Comparison of ENCODE assay signal across 18 cellular contexts in genomic region chr15:78211189-78211921, GRCh38. TPM values are rescaled to one million over a fixed set of nuclear protein-coding genes. Genes with fewer than 3 reads are reported as not detected.
DNase-seq lines count a peak whose midpoint lies in the region; ATAC-seq and TF ChIP-seq lines count a peak whose summit lies in the region.
"Had no signal": no experiment of that assay in that cellular context is flagged by ENCODE, and none has a peak within 500 bp of the region (broad histone marks: within the 10 kb centered on the region; RNA-seq: fewer than 3 reads in every experiment).

No MANE protein-coding gene starts in this region.

- H2AFZ ChIP-seq in GM23338 = no peak overlapping the region

- no peak overlapping the region for H3K4me3 ChIP-seq in H7 (ENCODE audit: insufficient read depth, low read depth, low read length)
- no peak overlapping the region for H3K4me3 ChIP-seq in GM23338

- H3K27ac Mint-ChIP-seq in stimulated activated effector memory CD8-positive, alpha-beta T cell treated with anti-CD3 and anti-CD28 coated beads, Interleukin-12 subunit alpha, Interleukin-12 subunit beta, amount 100 ng/mL, for 72 hours = peak overlapping the region; percentile 23
- H3K27ac Mint-ChIP-seq in GM23338 = no peak overlapping the region
- H3K27ac Mint-ChIP-seq: immature natural killer cell; T-helper 1 cell treated with Interleukin-12 subunit alpha and Interleukin-12 subunit beta and Interleukin-4 antibody, amounts not matched to agents 30 μg/mL and 1 μg/mL, for 36 hours had no signal

- H3K27me3 ChIP-seq in H7 (ENCODE audit: control insufficient read depth, insufficient read depth, low read length) = no peaks in the 10 kb centered on the region
- H3K27me3 ChIP-seq in GM23338 (ENCODE audit: insufficient read depth) = no peaks in the 10 kb centered on the region

- H3K79me2 ChIP-seq in GM23338 (replicated peaks; ENCODE audit: insufficient read depth) = no peaks in the 10 kb centered on the region

- no peaks in the 10 kb centered on the region for H3F3A ChIP-seq in GM23338 (replicated peaks; ENCODE audit: low read depth)

- H3K27ac ChIP-seq in GM23338 (ENCODE audit: low read depth) = no peak overlapping the region

- no peaks in the 10 kb centered on the region for H3K36me3 Mint-ChIP-seq in stimulated activated effector memory CD8-positive, alpha-beta T cell treated with anti-CD3 and anti-CD28 coated beads, Interleukin-12 subunit alpha, Interleukin-12 subunit beta, amount 100 ng/mL, for 72 hours
- H3K36me3 Mint-ChIP-seq in GM23338 (ENCODE audit: low read depth) = no peaks in the 10 kb centered on the region
- H3K36me3 Mint-ChIP-seq: activated naive CD4-positive, alpha-beta T cell treated with anti-CD3 and anti-CD28 coated beads, Interleukin-2, amount 50 U/mL, for 72 hours; immature natural killer cell had no signal

- H3K4me1 Mint-ChIP-seq in stimulated activated effector memory CD8-positive, alpha-beta T cell treated with anti-CD3 and anti-CD28 coated beads, Interleukin-12 subunit alpha, Interleukin-12 subunit beta, amount 100 ng/mL, for 72 hours = no peaks in the 10 kb centered on the region
- peaks cover 11% of the 10 kb centered on the region for H3K4me1 Mint-ChIP-seq in GM23338
- H3K4me1 Mint-ChIP-seq: immature natural killer cell had no signal

- DNase-seq in H7 (peak; percentile 14), OCI-M1 (lab: John Stamatoyannopoulos, UW) (peak; percentile 4), foreskin melanocyte (peak; percentile 82), GM23338 (ENCODE audit: low spot score) (no peak)
- DNase-seq in stimulated activated effector memory CD8-positive, alpha-beta T cell treated with anti-CD3 and anti-CD28 coated beads, Interleukin-12 subunit alpha, Interleukin-12 subunit beta, amount 100 ng/mL, for 72 hours (ENCODE audit: low spot score in 2 of 2) = no peak
- no peak for DNase-seq in activated CD4-positive, alpha-beta T cell treated with anti-CD3 and anti-CD28 coated beads for 48 hours
- DNase-seq: activated CD4-positive, alpha-beta T cell treated with anti-CD3 and anti-CD28 coated beads for 1 hour; GF-D8; immature natural killer cell; Kasumi-1; NCI-H2029; stimulated activated CD4-positive, alpha-beta T cell treated with anti-CD3 and anti-CD28 coated beads, Interleukin-12 subunit alpha, Interleukin-12 subunit beta, amount 100 ng/mL, for 4 hours had no signal

- no peaks in the 10 kb centered on the region for H3K9me3 Mint-ChIP-seq in stimulated activated effector memory CD8-positive, alpha-beta T cell treated with anti-CD3 and anti-CD28 coated beads, Interleukin-12 subunit alpha, Interleukin-12 subunit beta, amount 100 ng/mL, for 72 hours
- H3K9me3 Mint-ChIP-seq in GM23338 = no peaks in the 10 kb centered on the region
- H3K9me3 Mint-ChIP-seq: activated naive CD4-positive, alpha-beta T cell treated with anti-CD3 and anti-CD28 coated beads, Interleukin-2, amount 50 U/mL, for 72 hours; immature natural killer cell; T-helper 1 cell treated with Interleukin-12 subunit alpha and Interleukin-12 subunit beta and Interleukin-4 antibody, amounts not matched to agents 30 μg/mL and 1 μg/mL, for 36 hours had no signal

- H3K27me3 Mint-ChIP-seq in GM23338 (ENCODE audit: insufficient read depth, low read depth, poor library complexity) = peaks cover 17% of the 10 kb centered on the region

- no peak overlapping the region for H3K4me2 ChIP-seq in GM23338

- no peaks in the 10 kb centered on the region for H4K20me1 ChIP-seq in GM23338 (replicated peaks; ENCODE audit: insufficient read depth)

- H3K9me2 ChIP-seq in GM23338 (ENCODE audit: insufficient read depth) = no peaks in the 10 kb centered on the region

- H3K36me3 ChIP-seq in H7 (replicated peaks; ENCODE audit: control insufficient read depth, insufficient read depth, low read length) (no peaks in the 10 kb centered on the region), GM23338 (ENCODE audit: insufficient read depth) (no peaks in the 10 kb centered on the region; the same call in 1 of the 2 replicates)

- ATAC-seq in stimulated activated effector memory CD8-positive, alpha-beta T cell treated with anti-CD3 and anti-CD28 coated beads, Interleukin-12 subunit alpha, Interleukin-12 subunit beta, amount 100 ng/mL, for 72 hours = no peak
- ATAC-seq in GM19328 (IDR thresholded peaks at IDR 0.05; ENCODE audit: unreplicated experiment) (no peak), HG02885 (IDR thresholded peaks at IDR 0.05; ENCODE audit: poor library complexity, unreplicated experiment) (no peak), GM23338 (no peak)
- ATAC-seq: activated naive CD4-positive, alpha-beta T cell treated with anti-CD3 and anti-CD28 coated beads, Interleukin-2, amount 50 U/mL, for 72 hours had no signal

- 0 out of 2 replicates have a peak, but pooled peaks cover 6% of the 10 kb centered on the region for H3K4me1 ChIP-seq in GM23338 (ENCODE audit: insufficient read depth)

- H3K4me3 Mint-ChIP-seq in stimulated activated effector memory CD8-positive, alpha-beta T cell treated with anti-CD3 and anti-CD28 coated beads, Interleukin-12 subunit alpha, Interleukin-12 subunit beta, amount 100 ng/mL, for 72 hours = no peak overlapping the region
- H3K4me3 Mint-ChIP-seq in GM23338 = no peak overlapping the region
- H3K4me3 Mint-ChIP-seq: immature natural killer cell; T-helper 1 cell treated with Interleukin-12 subunit alpha and Interleukin-12 subunit beta and Interleukin-4 antibody, amounts not matched to agents 30 μg/mL and 1 μg/mL, for 36 hours had no signal

- TF ChIP-seq CTCF in GM23338 (conservative IDR thresholded peaks at IDR 0.05; ENCODE audit: low read depth in 2 of 2) = no peak

TF ChIP-seq in GM23338, 12 proteins besides CTCF, POLR2A, EP300 and RAD21 (continues in another document):
- no peak for TF ChIP-seq STAT1 (IDR thresholded peaks at IDR 0.05; ENCODE audit: unreplicated experiment)
- TF ChIP-seq ZNF331 (CRISPR knock-in tag; IDR thresholded peaks at IDR 0.05; ENCODE audit: low read depth) = no peak
- TF ChIP-seq EZH2phosphoT487 (IDR thresholded peaks at IDR 0.05; ENCODE audit: unreplicated experiment) = no peak
- TF ChIP-seq NANOG (IDR thresholded peaks at IDR 0.05; ENCODE audit: borderline replicate concordance) = no peak
- TF ChIP-seq, protein P1, sequence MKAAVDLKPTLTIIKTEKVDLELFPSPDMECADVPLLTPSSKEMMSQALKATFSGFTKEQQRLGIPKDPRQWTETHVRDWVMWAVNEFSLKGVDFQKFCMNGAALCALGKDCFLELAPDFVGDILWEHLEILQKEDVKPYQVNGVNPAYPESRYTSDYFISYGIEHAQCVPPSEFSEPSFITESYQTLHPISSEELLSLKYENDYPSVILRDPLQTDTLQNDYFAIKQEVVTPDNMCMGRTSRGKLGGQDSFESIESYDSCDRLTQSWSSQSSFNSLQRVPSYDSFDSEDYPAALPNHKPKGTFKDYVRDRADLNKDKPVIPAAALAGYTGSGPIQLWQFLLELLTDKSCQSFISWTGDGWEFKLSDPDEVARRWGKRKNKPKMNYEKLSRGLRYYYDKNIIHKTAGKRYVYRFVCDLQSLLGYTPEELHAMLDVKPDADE (IDR thresholded peaks at IDR 0.05) = no peak
- TF ChIP-seq JUNB (IDR thresholded peaks at IDR 0.05; ENCODE audit: unreplicated experiment) = no peak
- no peak for TF ChIP-seq REST (IDR thresholded peaks at IDR 0.05; ENCODE audit: unreplicated experiment)
- no peak for TF ChIP-seq POLR2AphosphoS5 (IDR thresholded peaks at IDR 0.05; ENCODE audit: low read depth)

RNA-seq across cellular contexts. Expression of gene ACSBG1, which starts 23.0 kb away (rescaled TPM):
- 2.7 and 3.9 TPM in 2 replicates for total RNA-seq in H7 (2014; rRNA removed; shearing (Covaris generic))
- 7.3 and 10.0 TPM in 2 replicates for total RNA-seq in GM23338 (2014; rRNA removed; shearing (Covaris generic))
- 1.9 TPM in 2 replicates for polyA plus RNA-seq in GM23338 (2016; fragmentation: Nextera tagmentation; extraction: Ambion mirVana)
- total RNA-seq: activated naive CD4-positive, alpha-beta T cell treated with anti-CD3 and anti-CD28 coated beads, Interleukin-2, amount 50 U/mL, for 72 hours; cardiac septum; omental fat pad had no signal

RNA-seq across cellular contexts. Expression of gene DNAJA4, which starts 53.0 kb away (rescaled TPM):
- 0.03 and 0.11 TPM in 2 replicates for total RNA-seq in H7 (2014; rRNA removed; shearing (Covaris generic))
- 10.3 and 12.5 TPM in 2 replicates for total RNA-seq in GM23338 (2014; rRNA removed; shearing (Covaris generic))
- polyA plus RNA-seq in GM23338 (2016; fragmentation: Nextera tagmentation; extraction: Ambion mirVana) = 5.0 and 5.4 TPM in 2 replicates

Comparison
In these comparisons a context has a peak if more than half of its experiments do, and no peak if none do; other contexts are left out.
1. DNase-seq: peak in H7 (single experiment), OCI-M1 (single experiment) and foreskin melanocyte (single experiment); none in stimulated activated effector memory CD8-positive, alpha-beta T cell treated with anti-CD3 and anti-CD28 coated beads, Interleukin-12 subunit alpha, Interleukin-12 subunit beta, amount 100 ng/mL, for 72 hours (0 of 2), GM23338 (single experiment) and activated CD4-positive, alpha-beta T cell treated with anti-CD3 and anti-CD28 coated beads for 48 hours (single experiment).
2. RNA of gene DNAJA4, which starts 53.0 kb away (total RNA-seq): 10.3 to 12.5 TPM in GM23338; 0.03 to 0.11 TPM in H7; every median in the first group is over 10 times any median in the second.